ENCODE assay signal across 19 cellular contexts in genomic region chr2:31674446-31674845, GRCh38.
"Had no signal": no experiment of that assay in that cellular context is flagged by ENCODE, and none has a peak within 500 bp of the region (broad histone marks: within the 10 kb centered on the region; RNA-seq: fewer than 3 reads in every experiment).

No MANE protein-coding gene starts in this region.

- H3K27ac ChIP-seq: dorsolateral prefrontal cortex, gastrocnemius medialis, parathyroid adenoma, spleen, thoracic aorta had no signal

- H3K4me1 Mint-ChIP-seq: activated CD4-positive, alpha-beta memory T cell treated with anti-CD3 and anti-CD28 coated beads, Interleukin-2, amount 10 ng/mL, durations not matched to agents 7 days and 5 days; activated CD8-positive, alpha-beta memory T cell treated with anti-CD3 and anti-CD28 coated beads, Interleukin-2, amount 10 ng/mL, durations not matched to agents 7 days and 5 days; brain; memory B cell; natural killer cell; stimulated activated naive B cell treated with anti-CD40 and anti-IgM and Interleukin-4, amounts not matched to agents 10 μg/mL and 1 μg/mL and 100 μg/mL, for 72 hours had no signal

- H3K9me3 ChIP-seq: gastrocnemius medialis had no signal

- H3K27me3 ChIP-seq: dorsolateral prefrontal cortex, gastrocnemius medialis, spleen had no signal

- H3K4me3 ChIP-seq: dorsolateral prefrontal cortex, gastrocnemius medialis, spleen, thoracic aorta had no signal

- H3K4me3 Mint-ChIP-seq: activated CD4-positive, alpha-beta memory T cell treated with anti-CD3 and anti-CD28 coated beads, Interleukin-2, amount 10 ng/mL, durations not matched to agents 7 days and 5 days; activated CD8-positive, alpha-beta memory T cell treated with anti-CD3 and anti-CD28 coated beads, Interleukin-2, amount 10 ng/mL, durations not matched to agents 7 days and 5 days; activated naive CD4-positive, alpha-beta T cell treated with anti-CD3 and anti-CD28 coated beads for 36 hours; brain; memory B cell; natural killer cell; stimulated activated naive B cell treated with anti-CD40 and anti-IgM and Interleukin-4, amounts not matched to agents 10 μg/mL and 1 μg/mL and 100 μg/mL, for 72 hours had no signal

- ATAC-seq: activated CD8-positive, alpha-beta memory T cell treated with anti-CD3 and anti-CD28 coated beads, Interleukin-2, amount 10 ng/mL, durations not matched to agents 7 days and 5 days; gastrocnemius medialis; left ventricle myocardium superior; natural killer cell; stimulated activated naive B cell treated with anti-CD40 and anti-IgM and Interleukin-4, amounts not matched to agents 10 μg/mL and 1 μg/mL and 100 μg/mL, for 72 hours had no signal

- H3K79me2 ChIP-seq: parathyroid adenoma had no signal

- H3K27me3 Mint-ChIP-seq: brain had no signal

- H2AFZ ChIP-seq: parathyroid adenoma had no signal

- H3K27ac Mint-ChIP-seq: activated CD4-positive, alpha-beta memory T cell treated with anti-CD3 and anti-CD28 coated beads, Interleukin-2, amount 10 ng/mL, durations not matched to agents 7 days and 5 days; activated CD8-positive, alpha-beta memory T cell treated with anti-CD3 and anti-CD28 coated beads, Interleukin-2, amount 10 ng/mL, durations not matched to agents 7 days and 5 days; activated naive CD4-positive, alpha-beta T cell treated with anti-CD3 and anti-CD28 coated beads for 36 hours; brain; memory B cell; natural killer cell; stimulated activated naive B cell treated with anti-CD40 and anti-IgM and Interleukin-4, amounts not matched to agents 10 μg/mL and 1 μg/mL and 100 μg/mL, for 72 hours had no signal

- DNase-seq: activated CD4-positive, alpha-beta memory T cell treated with anti-CD3 and anti-CD28 coated beads, Interleukin-2, amount 10 ng/mL, durations not matched to agents 7 days and 5 days; activated CD4-positive, alpha-beta T cell treated with anti-CD3 and anti-CD28 coated beads for 48 hours; activated CD4-positive, CD25-positive, alpha-beta regulatory T cell; activated CD8-positive, alpha-beta memory T cell treated with anti-CD3 and anti-CD28 coated beads, Interleukin-2, amount 10 ng/mL, durations not matched to agents 7 days and 5 days; activated naive CD4-positive, alpha-beta T cell treated with anti-CD3 and anti-CD28 coated beads for 36 hours; activated T-cell treated with anti-CD3 and anti-CD28 coated beads, Interleukin-2, amount 50 U/mL, for 1 hour; caudate nucleus; dorsolateral prefrontal cortex; gastrocnemius medialis; head of caudate nucleus; left ventricle myocardium superior; natural killer cell; spleen; stimulated activated naive B cell treated with anti-CD40 and anti-IgM and Interleukin-4, amounts not matched to agents 10 μg/mL and 1 μg/mL and 100 μg/mL, for 72 hours; T-helper 9 cell had no signal

- H3K36me3 ChIP-seq: gastrocnemius medialis, spleen, thoracic aorta had no signal

- H3K4me1 ChIP-seq: gastrocnemius medialis, parathyroid adenoma, spleen had no signal

- H3K9ac ChIP-seq: parathyroid adenoma had no signal

- H3K36me3 Mint-ChIP-seq: activated CD8-positive, alpha-beta memory T cell treated with anti-CD3 and anti-CD28 coated beads, Interleukin-2, amount 10 ng/mL, durations not matched to agents 7 days and 5 days; brain had no signal
